Comparison of ENCODE assay signal across 16 cellular contexts in the genomic region with DNA sequence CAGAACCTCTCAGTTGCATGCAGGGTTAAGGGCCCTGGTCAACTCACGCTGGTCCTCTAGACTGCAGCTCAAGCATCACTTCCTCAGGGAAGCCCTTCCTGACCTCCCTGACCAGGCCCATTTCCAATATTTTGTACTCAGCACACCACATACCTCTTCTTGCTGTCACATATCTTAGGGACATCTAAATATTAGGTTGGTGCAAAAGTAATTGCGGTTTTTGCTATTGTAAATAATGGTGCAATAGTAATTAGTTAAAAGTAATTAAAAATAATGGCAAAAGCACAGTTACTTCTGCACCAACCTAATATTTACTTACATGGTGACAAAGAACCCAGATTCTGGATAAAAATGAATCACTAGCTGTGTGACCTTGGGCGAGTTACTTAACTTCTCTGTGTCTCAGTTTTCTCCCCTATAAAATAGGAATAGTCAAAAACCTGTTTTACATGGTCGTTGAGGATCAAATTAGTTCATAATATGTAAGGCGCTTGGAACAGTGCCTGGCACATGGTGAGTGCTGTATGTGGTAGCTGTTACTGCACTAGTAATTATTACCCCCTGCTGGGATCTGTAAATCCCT.
DNase-seq lines count a peak whose midpoint lies in the region; ATAC-seq lines count a peak whose summit lies in the region.
"Had no signal": no experiment of that assay in that cellular context is flagged by ENCODE, and none has a peak within 500 bp of the region (broad histone marks: within the 10 kb centered on the region; RNA-seq: fewer than 3 reads in every experiment).

No MANE protein-coding gene starts in this region.

- H3K4me1 ChIP-seq in BLaER1: peaks cover 64% of the 10 kb centered on the region
- H3K4me1 ChIP-seq in effector memory CD4-positive, alpha-beta T cell (ENCODE audit: control insufficient read depth, insufficient read depth, low read length, poor library complexity, severe bottlenecking): peaks cover 30% of the 10 kb centered on the region
- H3K4me1 ChIP-seq: esophagus muscularis mucosa had no signal

- H3K4me3 ChIP-seq in BLaER1: no peak overlapping the region
- H3K4me3 ChIP-seq in effector memory CD4-positive, alpha-beta T cell (ENCODE audit: insufficient read depth, low read depth, low read length, poor library complexity, severe bottlenecking): no peak overlapping the region
- H3K4me3 ChIP-seq: esophagus muscularis mucosa had no signal

- no peaks in the 10 kb centered on the region for H4K20me1 ChIP-seq in BLaER1

- no peak overlapping the region for H3K9ac ChIP-seq in BLaER1

- DNase-seq in NCI-H2081 (lab: John Stamatoyannopoulos, UW) (peak; percentile 22 to 40), NCI-H2081 treated with DMSO at 0.1 percent for 48 hours (lab: John Stamatoyannopoulos, UW) (no peak), NCI-H69 (lab: John Stamatoyannopoulos, UW) (peak; percentile 99)
- no peak for DNase-seq in effector memory CD4-positive, alpha-beta T cell
- DNase-seq in activated CD8-positive, alpha-beta memory T cell treated with anti-CD3 and anti-CD28 coated beads, Interleukin-2, amount 50 U/mL, for 4 hours: no peak
- DNase-seq: activated CD4-positive, CD25-positive, alpha-beta regulatory T cell treated with anti-CD3 and anti-CD28 coated beads, Interleukin-2, amount 50 U/mL, for 72 hours; left cardiac atrium; NCI-H2029 treated with DMSO at 0.1 percent for 48 hours; OCI-M1; SHP77 treated with DMSO at 0.1 percent for 48 hours; spleen; stimulated activated CD8-positive, alpha-beta memory T cell treated with anti-CD3 and anti-CD28 coated beads, Interleukin-4, amount 100 ng/mL, for 48 hours had no signal

- H3K27me3 ChIP-seq in BLaER1: no peaks in the 10 kb centered on the region
- H3K27me3 ChIP-seq in effector memory CD4-positive, alpha-beta T cell (replicated peaks; ENCODE audit: control insufficient read depth, insufficient read depth, low read length, poor library complexity, severe bottlenecking): no peaks in the 10 kb centered on the region
- H3K27me3 ChIP-seq: esophagus muscularis mucosa, spleen had no signal

- H3K4me2 ChIP-seq in BLaER1: peak overlapping the region; percentile 84

- no peaks in the 10 kb centered on the region for H3K36me3 ChIP-seq in BLaER1
- H3K36me3 ChIP-seq in effector memory CD4-positive, alpha-beta T cell (ENCODE audit: control insufficient read depth, insufficient read depth, low read length): no peaks in the 10 kb centered on the region
- H3K36me3 ChIP-seq: esophagus muscularis mucosa had no signal

- ATAC-seq in HG03280 (IDR thresholded peaks at IDR 0.05; ENCODE audit: unreplicated experiment) (no peak), GM19395 (IDR thresholded peaks at IDR 0.05; ENCODE audit: unreplicated experiment) (no peak)
- ATAC-seq: left cardiac atrium had no signal

- H3K9me3 ChIP-seq in BLaER1: no peaks in the 10 kb centered on the region
- no peaks in the 10 kb centered on the region for H3K9me3 ChIP-seq in effector memory CD4-positive, alpha-beta T cell (ENCODE audit: control insufficient read depth, low read length)
- H3K9me3 ChIP-seq: esophagus muscularis mucosa, spleen had no signal

- peak overlapping the region; percentile 53; the same call in 1 of the 2 replicates for H3K27ac ChIP-seq in BLaER1
- H3K27ac ChIP-seq in effector memory CD4-positive, alpha-beta T cell (ENCODE audit: insufficient read depth, low read length, poor library complexity, severe bottlenecking): peak overlapping the region; percentile 55
- H3K27ac ChIP-seq: esophagus muscularis mucosa had no signal

Comparison
In these comparisons a context has a peak if more than half of its experiments do, and no peak if none do; other contexts are left out.
1. DNase-seq: peak in NCI-H2081 (2 of 2) and NCI-H69 (single experiment); none in NCI-H2081 treated with DMSO at 0.1 percent for 48 hours (single experiment), effector memory CD4-positive, alpha-beta T cell (0 of 3) and activated CD8-positive, alpha-beta memory T cell treated with anti-CD3 and anti-CD28 coated beads, Interleukin-2, amount 50 U/mL, for 4 hours (single experiment).